Comparison of ENCODE assay signal across 24 cellular contexts in genomic region chr1:219391297-219391696, GRCh38.
DNase-seq lines count a peak whose midpoint lies in the region; ATAC-seq and TF ChIP-seq lines count a peak whose summit lies in the region.
"Had no signal": no experiment of that assay in that cellular context is flagged by ENCODE, and none has a peak within 500 bp of the region (broad histone marks: within the 10 kb centered on the region; RNA-seq: fewer than 3 reads in every experiment).

No MANE protein-coding gene starts in this region.

- H3K4me1 ChIP-seq in prostate gland (replicated peaks), result no peaks in the 10 kb centered on the region
- H3K4me1 ChIP-seq: BLaER1 had no signal

- peaks cover 3 to 9% of the 10 kb centered on the region in 2 donors for H3K9me3 Mint-ChIP-seq in activated T-cell treated with anti-CD3 and anti-CD28 coated beads, Interleukin-2, amount 50 U/mL, for 72 hours
- H3K9me3 Mint-ChIP-seq in activated T-helper 17 cell treated with anti-CD3 and anti-CD28 coated beads, Interleukin-2, amount 50 U/mL, for 72 hours, result peaks cover 12% of the 10 kb centered on the region

- H3K4me3 ChIP-seq in prostate gland, result no peak overlapping the region
- H3K4me3 ChIP-seq: BLaER1, MG63 had no signal

- TF ChIP-seq POLR2A in prostate gland (IDR thresholded peaks at IDR 0.05), result no peak

- DNase-seq in activated T-cell treated with anti-CD3 and anti-CD28 coated beads, Interleukin-2, amount 50 U/mL, for 72 hours, result no peak
- no peak for DNase-seq in activated T-cell treated with anti-CD3 and anti-CD28 coated beads, Interleukin-2, amount 50 U/mL, for 1 hour
- DNase-seq in prostate gland (ENCODE audit: low spot score) (no peak), AML-193 (lab: John Stamatoyannopoulos, UW) (no peak), NCI-H1105 treated with DMSO at 0.1 percent for 48 hours (lab: John Stamatoyannopoulos, UW) (no peak)
- DNase-seq: CD4-positive, CD25-positive, alpha-beta regulatory T cell; DMS153; DND-41; HCEC 1CT; KBM-7; MG63; NCI-H1694; NCI-H2029 treated with DMSO at 0.1 percent for 48 hours; NCI-H446 treated with DMSO at 0.1 percent for 48 hours; NCI-H526; NCI-H82; NK-92 treated with Interleukin-12 subunit alpha and Interleukin-12 subunit beta, amount 100 ng/mL, for 24 hours; PC-3; SK-N-SH; SW 1271 had no signal

- H3K4me3 Mint-ChIP-seq in activated T-cell treated with anti-CD3 and anti-CD28 coated beads, Interleukin-2, amount 50 U/mL, for 72 hours, result peak overlapping the region in 1 of 2 donors; percentile 16
- H3K4me3 Mint-ChIP-seq in activated T-helper 17 cell treated with anti-CD3 and anti-CD28 coated beads, Interleukin-2, amount 50 U/mL, for 72 hours, result no peak overlapping the region
- H3K4me3 Mint-ChIP-seq: CD4-positive, CD25-positive, alpha-beta regulatory T cell had no signal

- H3K36me3 ChIP-seq in prostate gland, result no peaks in the 10 kb centered on the region
- H3K36me3 ChIP-seq: BLaER1, MG63 had no signal

- H3K27me3 Mint-ChIP-seq in activated T-cell treated with anti-CD3 and anti-CD28 coated beads, Interleukin-2, amount 50 U/mL, for 72 hours (ENCODE audit: low read depth), result peaks cover 7% of the 10 kb centered on the region
- H3K27me3 Mint-ChIP-seq in activated T-helper 17 cell treated with anti-CD3 and anti-CD28 coated beads, Interleukin-2, amount 50 U/mL, for 72 hours, result peaks cover 3% of the 10 kb centered on the region

- intact Hi-C loops in prostate gland (cut with DNase I), result no loop called here

- no peak overlapping the region for H3K27ac Mint-ChIP-seq in activated T-cell treated with anti-CD3 and anti-CD28 coated beads, Interleukin-2, amount 50 U/mL, for 72 hours
- H3K27ac Mint-ChIP-seq in activated T-helper 17 cell treated with anti-CD3 and anti-CD28 coated beads, Interleukin-2, amount 50 U/mL, for 72 hours, result no peak overlapping the region

- H3K27me3 ChIP-seq in prostate gland (replicated peaks; ENCODE audit: insufficient read depth), result no peaks in the 10 kb centered on the region
- H3K27me3 ChIP-seq: BLaER1, MG63 had no signal

- no peak for TF ChIP-seq CTCF in prostate gland (IDR thresholded peaks at IDR 0.05)

- H3K4me1 Mint-ChIP-seq in activated T-cell treated with anti-CD3 and anti-CD28 coated beads, Interleukin-2, amount 50 U/mL, for 72 hours (ENCODE audit: low read depth), result peaks cover 9% of the 10 kb centered on the region
- H3K4me1 Mint-ChIP-seq in activated T-helper 17 cell treated with anti-CD3 and anti-CD28 coated beads, Interleukin-2, amount 50 U/mL, for 72 hours, result no peaks in the 10 kb centered on the region
- H3K4me1 Mint-ChIP-seq: CD4-positive, CD25-positive, alpha-beta regulatory T cell had no signal

- no peak overlapping the region for H3K27ac ChIP-seq in prostate gland
- H3K27ac ChIP-seq: 22Rv1, BLaER1 had no signal

- ATAC-seq in activated T-cell treated with anti-CD3 and anti-CD28 coated beads, Interleukin-2, amount 50 U/mL, for 72 hours (replicated peaks in 1 of 2), result peak; percentile 72 to 80
- peak; percentile 72 for ATAC-seq in HG02852 (IDR thresholded peaks at IDR 0.05; ENCODE audit: unreplicated experiment)
- ATAC-seq in activated T-helper 17 cell treated with anti-CD3 and anti-CD28 coated beads, Interleukin-2, amount 50 U/mL, for 72 hours (replicated peaks), result peak; percentile 38
- ATAC-seq: PC-3 had no signal

- H3K9me3 ChIP-seq in prostate gland, result no peaks in the 10 kb centered on the region

- peaks cover 0 to 11% of the 10 kb centered on the region in 2 donors for H3K36me3 Mint-ChIP-seq in activated T-cell treated with anti-CD3 and anti-CD28 coated beads, Interleukin-2, amount 50 U/mL, for 72 hours (ENCODE audit: insufficient read depth in 2 of 2)
- no peaks in the 10 kb centered on the region for H3K36me3 Mint-ChIP-seq in activated T-helper 17 cell treated with anti-CD3 and anti-CD28 coated beads, Interleukin-2, amount 50 U/mL, for 72 hours (ENCODE audit: low read depth)
- H3K36me3 Mint-ChIP-seq: CD4-positive, CD25-positive, alpha-beta regulatory T cell had no signal
